In genomic region chr2:27378096-27378808, GRCh38 we compare ENCODE assay signal across 10 cellular contexts. TPM values are rescaled to one million over a fixed set of nuclear protein-coding genes. Genes with fewer than 3 reads are reported as not detected.
A peak's percentile ranks its signal among the peaks of the same experiment; 100 is the strongest.
DNase-seq lines count a peak whose midpoint lies in the region; ATAC-seq and TF ChIP-seq lines count a peak whose summit lies in the region.
"Had no signal": no experiment of that assay in that cellular context is flagged by ENCODE, and none has a peak within 500 bp of the region (broad histone marks: within the 10 kb centered on the region; RNA-seq: fewer than 3 reads in every experiment).

No MANE protein-coding gene starts in this region.

- H3K36me3 Mint-ChIP-seq in endodermal cell (ENCODE audit: low read depth) = peaks cover 60% of the 10 kb centered on the region
- H3K36me3 Mint-ChIP-seq in activated CD8-positive, alpha-beta memory T cell treated with anti-CD3 and anti-CD28 coated beads, Interleukin-2, amount 10 ng/mL, durations not matched to agents 7 days and 5 days = peaks cover 43% of the 10 kb centered on the region

- H3K36me3 ChIP-seq in endodermal cell (ENCODE audit: control insufficient read depth, insufficient read depth, low read length) = peaks cover 80% of the 10 kb centered on the region

- CTCF ChIA-PET in activated CD8-positive, alpha-beta memory T cell treated with anti-CD3 and anti-CD28 coated beads, Interleukin-2, amount 10 ng/mL, durations not matched to agents 7 days and 5 days (lab: Charles Lee) = interaction anchor here (0.6 kb wide), 1 partner anchor 1411 kb away, joined by 3 read pairs; no protein-coding TSS in a partner anchor

- H3K27ac ChIP-seq in endodermal cell (ENCODE audit: low read depth, low read length) = no peak overlapping the region

- 92 to 93% methylated on average over 14 to 29 of the region's 29 CpGs for WGBS in endodermal cell (ENCODE audit: insufficient coverage in 1 of 2, insufficient read length in 1 of 2), 2 experiments

- DNase-seq in SIG-M5 treated with dmso at 0.1 percent for 504 hours (lab: John Stamatoyannopoulos, UW; ENCODE audit: unreplicated experiment) = peak; percentile 14
- no peak for DNase-seq in SIG-M5 (lab: John Stamatoyannopoulos, UW)
- peak; percentile 26 for DNase-seq in NCI-H226
- DNase-seq in endodermal cell = peak; percentile 72
- DNase-seq in retinal pigment epithelial cell (ENCODE audit: low read depth) = no peak
- DNase-seq in activated CD4-positive, alpha-beta T cell treated with anti-CD3 and anti-CD28 coated beads for 4 hours = no peak
- no peak for DNase-seq in activated CD8-positive, alpha-beta memory T cell treated with anti-CD3 and anti-CD28 coated beads, Interleukin-2, amount 10 ng/mL, durations not matched to agents 7 days and 5 days
- DNase-seq: NCI-H524 treated with DMSO at 0.1 percent for 48 hours had no signal

- H3K27me3 ChIP-seq in endodermal cell (ENCODE audit: control insufficient read depth, insufficient read depth, low read length, poor library complexity, severe bottlenecking) = no peaks in the 10 kb centered on the region

- TF ChIP-seq CTCF in endodermal cell (conservative IDR thresholded peaks at IDR 0.05) (peak; percentile 37), retinal pigment epithelial cell (conservative IDR thresholded peaks at IDR 0.05; ENCODE audit: low read depth, low read length) (peak; percentile 46)

- H3K9me3 Mint-ChIP-seq in endodermal cell = no peaks in the 10 kb centered on the region
- no peaks in the 10 kb centered on the region for H3K9me3 Mint-ChIP-seq in activated CD8-positive, alpha-beta memory T cell treated with anti-CD3 and anti-CD28 coated beads, Interleukin-2, amount 10 ng/mL, durations not matched to agents 7 days and 5 days (ENCODE audit: low read depth)
- H3K9me3 Mint-ChIP-seq: CD8-positive, alpha-beta T cell had no signal

- H3K9ac ChIP-seq in endodermal cell (ENCODE audit: extremely low read depth, low read length, poor library complexity, severe bottlenecking) = no peak overlapping the region

- no peaks in the 10 kb centered on the region for H3K9me3 ChIP-seq in endodermal cell (ENCODE audit: control insufficient read depth, low read length)

- no peak for ATAC-seq in HG03280 (IDR thresholded peaks at IDR 0.05; ENCODE audit: unreplicated experiment)
- no peak for ATAC-seq in activated CD8-positive, alpha-beta memory T cell treated with anti-CD3 and anti-CD28 coated beads, Interleukin-2, amount 10 ng/mL, durations not matched to agents 7 days and 5 days
- ATAC-seq: CD8-positive, alpha-beta T cell had no signal

- peaks cover 4% of the 10 kb centered on the region for H3K4me1 ChIP-seq in endodermal cell (ENCODE audit: control insufficient read depth, insufficient read depth, low read length)

- no peak overlapping the region for H3K4me3 ChIP-seq in endodermal cell (ENCODE audit: low read length)
- H3K4me3 ChIP-seq in retinal pigment epithelial cell (ENCODE audit: low read length) = no peak overlapping the region

- peak overlapping the region; percentile 92 for H3K4me3 Mint-ChIP-seq in endodermal cell
- H3K4me3 Mint-ChIP-seq in activated CD8-positive, alpha-beta memory T cell treated with anti-CD3 and anti-CD28 coated beads, Interleukin-2, amount 10 ng/mL, durations not matched to agents 7 days and 5 days = no peak overlapping the region

- H3K27me3 Mint-ChIP-seq in endodermal cell (ENCODE audit: insufficient read depth) = no peaks in the 10 kb centered on the region
- H3K27me3 Mint-ChIP-seq in activated CD8-positive, alpha-beta memory T cell treated with anti-CD3 and anti-CD28 coated beads, Interleukin-2, amount 10 ng/mL, durations not matched to agents 7 days and 5 days = no peaks in the 10 kb centered on the region

- peaks cover 19% of the 10 kb centered on the region for H3K4me1 Mint-ChIP-seq in endodermal cell
- H3K4me1 Mint-ChIP-seq in activated CD8-positive, alpha-beta memory T cell treated with anti-CD3 and anti-CD28 coated beads, Interleukin-2, amount 10 ng/mL, durations not matched to agents 7 days and 5 days = peaks cover 28% of the 10 kb centered on the region

- H3K27ac Mint-ChIP-seq in endodermal cell = peak overlapping the region; percentile 61
- no peak overlapping the region for H3K27ac Mint-ChIP-seq in activated CD8-positive, alpha-beta memory T cell treated with anti-CD3 and anti-CD28 coated beads, Interleukin-2, amount 10 ng/mL, durations not matched to agents 7 days and 5 days

RNA-seq across cellular contexts. Expression of gene ZNF513, which starts 2.3 kb away (rescaled TPM):
- total RNA-seq in endodermal cell = 10 to 100 TPM; 30.7 to 32.5 TPM
- 21.3 TPM for polyA plus RNA-seq in endodermal cell (2013, experiment 1 of 2)
- polyA plus RNA-seq in endodermal cell (2013, experiment 2 of 2) = 20.5 TPM
- 10 to 100 TPM; 12.7 to 15.4 TPM for total RNA-seq in activated CD8-positive, alpha-beta memory T cell treated with anti-CD3 and anti-CD28 coated beads, Interleukin-2, amount 10 ng/mL, durations not matched to agents 7 days and 5 days

RNA-seq across cellular contexts. Expression of gene SNX17, which starts 7.8 kb away (rescaled TPM):
- 10 to 100 TPM; 81.2 to 92.6 TPM for total RNA-seq in endodermal cell
- polyA plus RNA-seq in endodermal cell (2013, experiment 1 of 2) = 70.9 TPM
- 68.6 TPM for polyA plus RNA-seq in endodermal cell (2013, experiment 2 of 2)
- total RNA-seq in activated CD8-positive, alpha-beta memory T cell treated with anti-CD3 and anti-CD28 coated beads, Interleukin-2, amount 10 ng/mL, durations not matched to agents 7 days and 5 days = 100 to 1,000 TPM; 101 to 125 TPM

RNA-seq across cellular contexts. Expression of gene EIF2B4, which starts 8.1 kb away (rescaled TPM):
- 10 to 100 TPM; 56.7 to 58.6 TPM for total RNA-seq in endodermal cell
- polyA plus RNA-seq in endodermal cell (2013, experiment 1 of 2) = 51.3 TPM
- 45.8 TPM for polyA plus RNA-seq in endodermal cell (2013, experiment 2 of 2)
- 10 to 100 TPM; 38.6 to 43.1 TPM for total RNA-seq in activated CD8-positive, alpha-beta memory T cell treated with anti-CD3 and anti-CD28 coated beads, Interleukin-2, amount 10 ng/mL, durations not matched to agents 7 days and 5 days

RNA-seq across cellular contexts. Expression of gene GTF3C2, which starts 21.7 kb away (rescaled TPM):
- total RNA-seq in endodermal cell = 100 to 1,000 TPM; 105 to 120 TPM
- polyA plus RNA-seq in endodermal cell (2013, experiment 1 of 2) = 95.0 TPM
- 86.0 TPM for polyA plus RNA-seq in endodermal cell (2013, experiment 2 of 2)
- total RNA-seq in activated CD8-positive, alpha-beta memory T cell treated with anti-CD3 and anti-CD28 coated beads, Interleukin-2, amount 10 ng/mL, durations not matched to agents 7 days and 5 days = 10 to 100 TPM; 54.6 to 67.6 TPM

RNA-seq across cellular contexts. Expression of gene PPM1G, which starts 31.1 kb away (rescaled TPM):
- total RNA-seq in endodermal cell = 100 to 1,000 TPM; 124 to 125 TPM
- 107 TPM for polyA plus RNA-seq in endodermal cell (2013, experiment 1 of 2)
- 102 TPM for polyA plus RNA-seq in endodermal cell (2013, experiment 2 of 2)
- 100 to 1,000 TPM; 136 to 159 TPM for total RNA-seq in activated CD8-positive, alpha-beta memory T cell treated with anti-CD3 and anti-CD28 coated beads, Interleukin-2, amount 10 ng/mL, durations not matched to agents 7 days and 5 days

Comparison
In these comparisons a context has a peak if more than half of its experiments do, and no peak if none do; other contexts are left out.
1. DNase-seq: peak in SIG-M5 treated with dmso at 0.1 percent for 504 hours (single experiment), NCI-H226 (single experiment) and endodermal cell (single experiment); none in SIG-M5 (single experiment), retinal pigment epithelial cell (single experiment), activated CD4-positive, alpha-beta T cell treated with anti-CD3 and anti-CD28 coated beads for 4 hours (0 of 2) and activated CD8-positive, alpha-beta memory T cell treated with anti-CD3 and anti-CD28 coated beads, Interleukin-2, amount 10 ng/mL, durations not matched to agents 7 days and 5 days (single experiment).